ENCODE assay signal across 9 cellular contexts in genomic region chr10:132018446-132018845, GRCh38. TPM values are rescaled to one million over a fixed set of nuclear protein-coding genes. Genes with fewer than 3 reads are reported as not detected.
"Had no signal": no experiment of that assay in that cellular context is flagged by ENCODE, and none has a peak within 500 bp of the region (broad histone marks: within the 10 kb centered on the region; RNA-seq: fewer than 3 reads in every experiment).

No MANE protein-coding gene starts in this region.

- H3K9ac ChIP-seq: GM23248 had no signal

- ATAC-seq: GM23338, HCT116 had no signal

- H3K36me3 ChIP-seq: HAP-1 had no signal

- H3K4me2 ChIP-seq: GM23338 had no signal

- H3K4me3 ChIP-seq: GM23248, GM23338, HAP-1 had no signal

- H3K9me3 ChIP-seq: HAP-1 had no signal

- H3K27ac ChIP-seq: GM23248 had no signal

- DNase-seq: GM23248, GOT3, H7, H9, HCEC 1CT, HFFc6 had no signal

- H3K4me1 ChIP-seq: HAP-1 had no signal

RNA-seq across cellular contexts. Expression of gene JAKMIP3, which starts 47.3 kb away (rescaled TPM):
- total RNA-seq: GM23248 had no signal
